ENCODE assay signal across 25 cellular contexts in genomic region chr7:9186730-9187129, GRCh38.
DNase-seq lines count a peak whose midpoint lies in the region; ATAC-seq, FAIRE-seq and TF ChIP-seq lines count a peak whose summit lies in the region.
"Had no signal": no experiment of that assay in that cellular context is flagged by ENCODE, and none has a peak within 500 bp of the region (broad histone marks: within the 10 kb centered on the region; RNA-seq: fewer than 3 reads in every experiment).

No MANE protein-coding gene starts in this region.

- H3K14ac ChIP-seq in IMR-90 (replicated peaks; ENCODE audit: low read depth, low read length) (no peak overlapping the region), H1 (ENCODE audit: insufficient read length) (no peak overlapping the region)

- H2BK12ac ChIP-seq in H1 (ENCODE audit: low read depth, low read length) = no peak overlapping the region

- dilution Hi-C loops in IMR-90 (cut with HindIII; ENCODE audit: low sequenced_read_pairs, unreplicated experiment) = no loop called here

- H3K23ac ChIP-seq in IMR-90 (ENCODE audit: low read depth, low read length) = no peak overlapping the region
- no peak overlapping the region for H3K23ac ChIP-seq in H1 (ENCODE audit: insufficient read length)

- H2BK20ac ChIP-seq in IMR-90 (ENCODE audit: low read depth, low read length) (no peak overlapping the region), H1 (ENCODE audit: low read length) (no peak overlapping the region)

- CTCF ChIA-PET in IMR-90 (lab: Yijun Ruan, JAX) = no interaction called here
- CTCF ChIA-PET in H1 (lab: Charles Lee; ENCODE audit: partially characterized antibody) = no interaction called here

- no peak overlapping the region for H2BK120ac ChIP-seq in IMR-90 (ENCODE audit: low read depth, low read length)
- no peak overlapping the region for H2BK120ac ChIP-seq in H1 (replicated peaks; ENCODE audit: low read depth, low read length)

- DNase-seq in H54 (ENCODE audit: insufficient read length, low spot score) (no peak), IMR-90 (no peak), H1 (ENCODE audit: low read depth in 1 of 2, low spot score in 2 of 2) (no peak), kidney tubule cell (ENCODE audit: low spot score) (no peak)
- DNase-seq: 8988T; ACHN; BE2C; C1 segment of cervical spinal cord; CD4-positive, alpha-beta memory T cell; CD4-positive, CD25-positive, alpha-beta regulatory T cell; CD8-positive, alpha-beta memory T cell; COR-L47; DMS 273 treated with DMSO at 0.1 percent for 48 hours; DMS153; DMS53; DMS79; DND-41; EL; GDM1 had no signal

- H2AK9ac ChIP-seq in IMR-90 (replicated peaks; ENCODE audit: low read depth, low read length, poor library complexity) = no peak overlapping the region

- no peaks in the 10 kb centered on the region for H3K79me2 ChIP-seq in H1 (ENCODE audit: control insufficient read depth in 1 of 2, insufficient read depth in 2 of 2, low read length in 2 of 2)

- H3K4me3 ChIP-seq in IMR-90 (ENCODE audit: insufficient read depth, low read depth, low read length) (no peak overlapping the region), H1 (ENCODE audit: extremely low read depth in 1 of 4, insufficient read depth in 2 of 4, low read depth in 3 of 4, low read length in 4 of 4) (no peak overlapping the region)
- H3K4me3 ChIP-seq: BLaER1, GM12878 had no signal

- H3K27ac ChIP-seq in IMR-90 (ENCODE audit: insufficient read depth, low read length) (no peak overlapping the region), H1 (ENCODE audit: low read depth, low read length) (no peak overlapping the region)
- H3K27ac ChIP-seq: BLaER1 had no signal

- no peaks in the 10 kb centered on the region for H3K9me1 ChIP-seq in IMR-90 (ENCODE audit: insufficient read depth, low read length)

- no peak overlapping the region for H2BK15ac ChIP-seq in IMR-90 (ENCODE audit: low read depth, low read length)
- no peak overlapping the region for H2BK15ac ChIP-seq in H1 (ENCODE audit: low read length)

- H3K4me2 ChIP-seq in IMR-90 (ENCODE audit: low read depth, low read length) = no peak overlapping the region
- no peak overlapping the region for H3K4me2 ChIP-seq in H1 (ENCODE audit: insufficient read depth in 1 of 2, low read depth in 2 of 2, low read length in 2 of 2)
- H3K4me2 ChIP-seq: BLaER1 had no signal

- H3K4me1 ChIP-seq in IMR-90 (ENCODE audit: control insufficient read depth, insufficient read depth, low read length) (no peaks in the 10 kb centered on the region), H1 (replicated peaks in 1 of 4; ENCODE audit: control insufficient read depth in 3 of 4, insufficient read depth in 4 of 4, low read length in 3 of 4) (no peaks in the 10 kb centered on the region)
- H3K4me1 ChIP-seq: BE2C, BLaER1 had no signal

- no peaks in the 10 kb centered on the region for H3K79me1 ChIP-seq in IMR-90 (ENCODE audit: low read depth in 1 of 2, low read length in 2 of 2)
- no peaks in the 10 kb centered on the region for H3K79me1 ChIP-seq in H1 (ENCODE audit: low read depth, low read length)

- H3K18ac ChIP-seq in IMR-90 (ENCODE audit: low read depth, low read length) (no peak overlapping the region), H1 (ENCODE audit: extremely low read depth, low read length) (no peak overlapping the region)

- no peak overlapping the region for H2AK5ac ChIP-seq in IMR-90 (ENCODE audit: low read depth, low read length)
- no peak overlapping the region for H2AK5ac ChIP-seq in H1 (ENCODE audit: low read depth, low read length)

- H3K9me3 ChIP-seq in IMR-90 (ENCODE audit: control insufficient read depth, insufficient read depth, low read length) = peaks cover 7% of the 10 kb centered on the region
- H3K9me3 ChIP-seq in H1 (ENCODE audit: insufficient read depth in 2 of 2, low read depth in 1 of 2, low read length in 1 of 2) = no peaks in the 10 kb centered on the region
- H3K9me3 ChIP-seq: BE2C, BLaER1 had no signal

- TF ChIP-seq CTCF in IMR-90 (conservative IDR thresholded peaks at IDR 0.05; ENCODE audit: low read depth, low read length) = no peak
- no peak for TF ChIP-seq CTCF in H1 (IDR thresholded peaks at IDR 0.05; ENCODE audit: control extremely low read depth in 1 of 3, insufficient read depth in 1 of 3, low read depth in 1 of 3, low read length in 3 of 3)

- no peaks in the 10 kb centered on the region for H3K36me3 ChIP-seq in IMR-90 (ENCODE audit: control insufficient read depth, insufficient read depth, low read length)
- no peaks in the 10 kb centered on the region for H3K36me3 ChIP-seq in H1 (ENCODE audit: control insufficient read depth in 2 of 4, insufficient read depth in 4 of 4, low read length in 3 of 4)
- H3K36me3 ChIP-seq: BE2C, BLaER1 had no signal

- H3K56ac ChIP-seq in IMR-90 (ENCODE audit: extremely low read depth, insufficient read depth, low read length) (no peak overlapping the region), H1 (replicated peaks; ENCODE audit: insufficient read length, low read depth, low read length) (no peak overlapping the region)

- H3K27me3 ChIP-seq in IMR-90 (ENCODE audit: control insufficient read depth, insufficient read depth, low read length) (no peaks in the 10 kb centered on the region), H1 (replicated peaks in 1 of 4; ENCODE audit: control insufficient read depth in 3 of 4, extremely low read depth in 1 of 4, insufficient read depth in 3 of 4, low read length in 3 of 4) (no peaks in the 10 kb centered on the region)
- H3K27me3 ChIP-seq: BE2C, BLaER1 had no signal

- TF ChIP-seq POLR2A in H54 (IDR thresholded peaks at IDR 0.05; ENCODE audit: low read depth, low read length) = no peak
- TF ChIP-seq POLR2A in IMR-90 (IDR thresholded peaks at IDR 0.05; ENCODE audit: low read depth, low read length) = no peak
- no peak for TF ChIP-seq POLR2A in H1 (IDR thresholded peaks at IDR 0.05; ENCODE audit: control extremely low read depth in 1 of 2, low read depth in 2 of 2, low read length in 2 of 2)

- peak; percentile 55 for FAIRE-seq in H54 (lab: Jason Lieb, UNC)
- no peak for FAIRE-seq in H1 (lab: Jason Lieb, UNC)
- FAIRE-seq: A204.1, GM12878, GM12892, GM18507 had no signal

- no peak overlapping the region for H4K5ac ChIP-seq in IMR-90 (ENCODE audit: low read depth, low read length)
- no peak overlapping the region for H4K5ac ChIP-seq in H1 (ENCODE audit: insufficient read length, low read depth, low read length)

- H3K23me2 ChIP-seq in H1 (ENCODE audit: low read depth, low read length) = no peaks in the 10 kb centered on the region

- H3K4ac ChIP-seq in IMR-90 (ENCODE audit: low read depth, low read length) = no peak overlapping the region
- H3K4ac ChIP-seq in H1 (replicated peaks; ENCODE audit: insufficient read length, low read depth, low read length) = no peak overlapping the region

- intact Hi-C loops in IMR-90 (cut with micrococcal nuclease) = no loop called here

- POLR2A ChIA-PET in IMR-90 (lab: Charles Lee; ENCODE audit: unreplicated experiment) (no interaction called here), H1 (lab: Charles Lee; ENCODE audit: partially characterized antibody) (no interaction called here)

- no peak overlapping the region for H2AFZ ChIP-seq in IMR-90 (replicated peaks; ENCODE audit: low read length, poor library complexity)
- H2AFZ ChIP-seq in H1 (ENCODE audit: low read length) = no peak overlapping the region

- no CpG with 5 or more reads among the region's 4 CpGs for WGBS in IMR-90 (ENCODE audit: extremely low coverage in 2 of 2, insufficient read length in 1 of 2), 2 experiments
- WGBS in H1 (ENCODE audit: extremely low coverage in 1 of 2, insufficient coverage in 1 of 2, insufficient read length in 1 of 2, insufficient replicate concordance in 2 of 2, low coverage in 1 of 2, low lambda C conversion rate in 2 of 2, missing lambda C conversion rate in 1 of 2), 2 experiments = 95% methylated on average over 4 of the region's 4 CpGs; no CpG with 5 or more reads in 1 of the 2 experiments

- TF ChIP-seq EP300 in H1 (IDR thresholded peaks at IDR 0.05; ENCODE audit: borderline replicate concordance in 1 of 2, low read depth in 2 of 2, low read length in 2 of 2) = no peak

- H3K9ac ChIP-seq in IMR-90 (ENCODE audit: low read depth, low read length) (no peak overlapping the region), H1 (replicated peaks in 1 of 4; ENCODE audit: extremely low read depth in 1 of 4, low read depth in 3 of 4, low read length in 3 of 4) (no peak overlapping the region)
- H3K9ac ChIP-seq: BLaER1 had no signal

- no peak for TF ChIP-seq RAD21 in IMR-90 (IDR thresholded peaks at IDR 0.05; ENCODE audit: low read length)
- TF ChIP-seq RAD21 in H1 (IDR thresholded peaks at IDR 0.05 in 1 of 2, conservative IDR thresholded peaks at IDR 0.05 in 1 of 2; ENCODE audit: low read depth in 2 of 2, low read length in 2 of 2) = no peak

- H4K8ac ChIP-seq in IMR-90 (ENCODE audit: low read depth in 2 of 2, low read length in 2 of 2) (no peak overlapping the region), H1 (ENCODE audit: extremely low read depth, insufficient read depth, low read length) (no peak overlapping the region)

- in situ Hi-C loops in IMR-90 (cut with MboI; ENCODE audit: low sequenced_read_pairs) = no loop called here

- ATAC-seq in IMR-90 (ENCODE audit: low read depth) = no peak
- ATAC-seq in GM21529 (IDR thresholded peaks at IDR 0.05; ENCODE audit: unreplicated experiment) = no peak
- ATAC-seq: GM12878 had no signal

- H4K91ac ChIP-seq in IMR-90 (ENCODE audit: insufficient read depth, low read depth, low read length) (no peak overlapping the region), H1 (replicated peaks; ENCODE audit: insufficient read length, low read length) (no peak overlapping the region)

- H2BK5ac ChIP-seq in IMR-90 (ENCODE audit: low read depth, low read length, poor library complexity, severe bottlenecking) (no peak overlapping the region), H1 (ENCODE audit: low read depth, low read length) (no peak overlapping the region)

- BruUV-seq in IMR-90 (replicated peaks; lab: Mats Ljungman, UMichigan) = no TSS peak

- H4K20me1 ChIP-seq in IMR-90 (ENCODE audit: insufficient read depth, low read length) (no peaks in the 10 kb centered on the region), H1 (replicated peaks in 1 of 2; ENCODE audit: control insufficient read depth in 1 of 2, insufficient read depth in 2 of 2, low read length in 2 of 2) (no peaks in the 10 kb centered on the region)
- H4K20me1 ChIP-seq: BLaER1 had no signal

TF ChIP-seq in IMR-90, 13 proteins besides CTCF, POLR2A, EP300 and RAD21:
- peak; percentile 53 for TF ChIP-seq CEBPB (IDR thresholded peaks at IDR 0.05; ENCODE audit: low read depth, low read length)
- no peak for TF ChIP-seq RFX5 (IDR thresholded peaks at IDR 0.05; ENCODE audit: low read depth, low read length)

TF ChIP-seq in H1, 55 proteins besides CTCF, POLR2A, EP300 and RAD21:
- peak; percentile 44; the same call in 1 of the 2 replicates for TF ChIP-seq CEBPB (IDR thresholded peaks at IDR 0.05; ENCODE audit: low read depth, low read length)
- TF ChIP-seq SIRT6 (IDR thresholded peaks at IDR 0.05; ENCODE audit: low read length) = no peak
